8 cellular contexts compared by ENCODE assay signal in the genomic region with DNA sequence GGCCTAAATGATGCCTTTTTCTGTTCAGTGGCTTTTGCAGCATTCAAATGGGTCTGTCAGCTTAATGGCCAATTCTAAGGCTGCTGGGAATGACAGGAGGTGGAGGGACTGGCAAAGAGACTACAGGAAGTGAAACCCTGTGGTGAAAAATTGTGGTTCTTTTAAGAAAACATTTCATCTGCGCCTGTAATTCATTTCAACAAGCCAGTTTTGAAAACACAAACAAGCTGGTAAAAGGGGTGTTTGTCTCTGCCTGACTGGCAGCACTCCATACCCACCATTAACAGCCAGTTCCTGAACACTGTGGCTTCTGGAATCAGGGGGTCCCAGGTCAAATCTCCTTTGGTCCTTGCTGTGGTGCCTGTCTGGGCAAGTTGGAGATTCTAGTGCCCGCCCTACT. TPM values are rescaled to one million over a fixed set of nuclear protein-coding genes. Genes with fewer than 3 reads are reported as not detected.
DNase-seq lines count a peak whose midpoint lies in the region; ATAC-seq lines count a peak whose summit lies in the region.

No MANE protein-coding gene starts in this region.

- H3K9me3 Mint-ChIP-seq in activated T-cell treated with anti-CD3 and anti-CD28 coated beads, Interleukin-2, amount 50 U/mL, for 24 hours, result peaks cover 6% of the 10 kb centered on the region
- H3K9me3 Mint-ChIP-seq in T-helper 2 cell treated with Interferon-gamma antibody and Interleukin-4, amounts not matched to agents 5 μg/mL and 100 μg/mL, for 36 hours, result peaks cover 5% of the 10 kb centered on the region

- no peak for DNase-seq in activated T-cell treated with anti-CD3 and anti-CD28 coated beads, Interleukin-2, amount 50 U/mL, for 24 hours
- DNase-seq in activated T-cell treated with anti-CD3 and anti-CD28 coated beads, Interleukin-2, amount 50 U/mL, for 48 hours, result no peak
- DNase-seq in T-helper 2 cell treated with Interferon-gamma antibody and Interleukin-4, amounts not matched to agents 5 μg/mL and 100 μg/mL, for 36 hours (ENCODE audit: low spot score), result peak; percentile 42
- DNase-seq in renal cortical epithelial cell (ENCODE audit: low read depth), result peak; percentile 7
- no peak for DNase-seq in NK-92 treated with Interleukin-12 subunit alpha and Interleukin-12 subunit beta, amount 100 ng/mL, for 24 hours (lab: John Stamatoyannopoulos, UW)

- H3K27ac Mint-ChIP-seq in activated T-cell treated with anti-CD3 and anti-CD28 coated beads, Interleukin-2, amount 50 U/mL, for 24 hours, result peak overlapping the region; percentile 86
- peak overlapping the region; percentile 93 for H3K27ac Mint-ChIP-seq in T-helper 2 cell treated with Interferon-gamma antibody and Interleukin-4, amounts not matched to agents 5 μg/mL and 100 μg/mL, for 36 hours

- no peaks in the 10 kb centered on the region for H3K27me3 Mint-ChIP-seq in activated T-cell treated with anti-CD3 and anti-CD28 coated beads, Interleukin-2, amount 50 U/mL, for 24 hours
- peaks cover 2% of the 10 kb centered on the region for H3K27me3 Mint-ChIP-seq in T-helper 2 cell treated with Interferon-gamma antibody and Interleukin-4, amounts not matched to agents 5 μg/mL and 100 μg/mL, for 36 hours (ENCODE audit: low read depth)

- peak; percentile 33 for ATAC-seq in HG03196 (IDR thresholded peaks at IDR 0.05; ENCODE audit: unreplicated experiment)
- no peak for ATAC-seq in GM19328 (IDR thresholded peaks at IDR 0.05; ENCODE audit: unreplicated experiment)
- no peak for ATAC-seq in HG03457 (IDR thresholded peaks at IDR 0.05; ENCODE audit: unreplicated experiment)

- peaks cover 89% of the 10 kb centered on the region for H3K4me1 Mint-ChIP-seq in activated T-cell treated with anti-CD3 and anti-CD28 coated beads, Interleukin-2, amount 50 U/mL, for 24 hours (ENCODE audit: low read depth)
- H3K4me1 Mint-ChIP-seq in T-helper 2 cell treated with Interferon-gamma antibody and Interleukin-4, amounts not matched to agents 5 μg/mL and 100 μg/mL, for 36 hours (ENCODE audit: low read depth), result peaks cover 79% of the 10 kb centered on the region

- H3K4me3 Mint-ChIP-seq in activated T-cell treated with anti-CD3 and anti-CD28 coated beads, Interleukin-2, amount 50 U/mL, for 24 hours, result peak overlapping the region; percentile 36
- peak overlapping the region; percentile 78 for H3K4me3 Mint-ChIP-seq in T-helper 2 cell treated with Interferon-gamma antibody and Interleukin-4, amounts not matched to agents 5 μg/mL and 100 μg/mL, for 36 hours

- peaks cover 12% of the 10 kb centered on the region for H3K36me3 Mint-ChIP-seq in activated T-cell treated with anti-CD3 and anti-CD28 coated beads, Interleukin-2, amount 50 U/mL, for 24 hours (ENCODE audit: low read depth)
- H3K36me3 Mint-ChIP-seq in T-helper 2 cell treated with Interferon-gamma antibody and Interleukin-4, amounts not matched to agents 5 μg/mL and 100 μg/mL, for 36 hours (ENCODE audit: low read depth), result peaks cover 5% of the 10 kb centered on the region

RNA-seq across cellular contexts. Expression of a gene that starts 3.6 kb away (rescaled TPM):
- total RNA-seq in renal cortical epithelial cell, result 0.17 and 4.3 TPM in 2 replicates

Comparison
In these comparisons a context has a peak if more than half of its experiments do, and no peak if none do; other contexts are left out.
1. DNase-seq: peak in T-helper 2 cell treated with Interferon-gamma antibody and Interleukin-4, amounts not matched to agents 5 μg/mL and 100 μg/mL, for 36 hours (single experiment) and renal cortical epithelial cell (single experiment); none in activated T-cell treated with anti-CD3 and anti-CD28 coated beads, Interleukin-2, amount 50 U/mL, for 24 hours (single experiment), activated T-cell treated with anti-CD3 and anti-CD28 coated beads, Interleukin-2, amount 50 U/mL, for 48 hours (0 of 2) and NK-92 treated with Interleukin-12 subunit alpha and Interleukin-12 subunit beta, amount 100 ng/mL, for 24 hours (single experiment).